ENCODE assay signal across 21 cellular contexts in genomic region chr13:36146513-36147276, GRCh38. TPM values are rescaled to one million over a fixed set of nuclear protein-coding genes. Genes with fewer than 3 reads are reported as not detected.
"Had no signal": no experiment of that assay in that cellular context is flagged by ENCODE, and none has a peak within 500 bp of the region (broad histone marks: within the 10 kb centered on the region; RNA-seq: fewer than 3 reads in every experiment).

No MANE protein-coding gene starts in this region.

- H3K9me3 ChIP-seq: esophagus muscularis mucosa, testis had no signal

- DNase-seq: activated CD4-positive, alpha-beta T cell treated with anti-CD3 and anti-CD28 coated beads for 4 hours; activated CD4-positive, alpha-beta T cell treated with anti-CD3 and anti-CD28 coated beads, Interleukin-2, amount 50 U/mL, for 4 hours; activated naive CD4-positive, alpha-beta T cell; activated T-cell treated with anti-CD3 and anti-CD28 coated beads for 4 hours; activated T-cell treated with anti-CD3 and anti-CD28 coated beads, Interleukin-2, amount 50 U/mL, for 72 hours; anterior cingulate cortex; endodermal cell; glutamatergic neuron; hippocampal formation; kidney; stimulated activated CD4-positive, alpha-beta T cell treated with anti-CD3 and anti-CD28 coated beads, Interleukin-12 subunit alpha, Interleukin-12 subunit beta, amount 100 ng/mL, for 4 hours; stimulated activated CD4-positive, alpha-beta T cell treated with anti-CD3 and anti-CD28 coated beads, Interleukin-4, amount 100 ng/mL, for 1 hour; stimulated activated naive CD8-positive, alpha-beta T cell treated with anti-CD3 and anti-CD28 coated beads, Interleukin-15, Interleukin-2, amounts not matched to agents 100 U/mL and 50 U/mL, for 24 hours; testis had no signal

- H3K4me1 ChIP-seq: esophagus muscularis mucosa, testis had no signal

- H3K4me3 ChIP-seq: cardiac muscle cell, esophagus muscularis mucosa, lung, skin epidermis, testis had no signal

- ATAC-seq: activated naive CD4-positive, alpha-beta T cell treated with anti-CD3 and anti-CD28 coated beads, Interleukin-2, amount 50 U/mL, for 72 hours; activated T-cell treated with anti-CD3 and anti-CD28 coated beads, Interleukin-2, amount 50 U/mL, for 72 hours; sciatic nerve; stimulated activated naive CD8-positive, alpha-beta T cell treated with anti-CD3 and anti-CD28 coated beads, Interleukin-15, Interleukin-2, amounts not matched to agents 100 U/mL and 50 U/mL, for 24 hours had no signal

- H3K36me3 ChIP-seq: cardiac muscle cell, esophagus muscularis mucosa had no signal

- H3K27me3 ChIP-seq: cardiac muscle cell, esophagus muscularis mucosa, testis had no signal

- H3K27ac ChIP-seq: cardiac muscle cell, esophagus muscularis mucosa, skin epidermis, testis had no signal

RNA-seq across cellular contexts. Expression of gene DCLK1, which starts 15.5 kb away (rescaled TPM):
- total RNA-seq: activated naive CD4-positive, alpha-beta T cell treated with anti-CD3 and anti-CD28 coated beads, Interleukin-2, amount 50 U/mL, for 72 hours; activated T-cell treated with anti-CD3 and anti-CD28 coated beads, Interleukin-2, amount 50 U/mL, for 72 hours; T-helper 1 cell treated with Interleukin-12 subunit alpha and Interleukin-12 subunit beta and Interleukin-4 antibody, amounts not matched to agents 30 ng/mL and 1 ng/mL, for 36 hours had no signal
- polyA plus RNA-seq: cardiac muscle cell had no signal
